In the genomic region with DNA sequence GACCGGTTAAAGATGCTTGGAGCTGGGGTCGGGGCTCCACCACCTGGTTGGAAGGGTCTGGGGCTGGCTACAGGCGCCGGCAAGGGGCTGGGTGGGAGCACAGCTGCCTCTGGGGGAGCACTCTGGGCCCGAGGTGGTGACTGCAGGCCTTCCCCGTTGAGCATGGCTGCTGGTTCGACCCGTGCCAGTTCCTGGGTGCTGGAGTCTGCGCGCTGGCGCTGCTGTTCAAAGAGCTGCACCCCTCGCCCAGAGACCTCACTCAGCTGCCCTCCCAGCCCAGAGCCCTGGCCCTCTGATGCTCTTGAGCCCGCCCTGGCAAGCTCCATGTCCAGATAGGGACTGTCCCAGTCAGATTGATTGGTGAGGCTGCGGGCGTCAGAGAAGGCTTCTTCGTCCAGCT, we compare ENCODE assay signal across 10 cellular contexts. TPM values are rescaled to one million over a fixed set of nuclear protein-coding genes. Genes with fewer than 3 reads are reported as not detected.
DNase-seq lines count a peak whose midpoint lies in the region; ATAC-seq and TF ChIP-seq lines count a peak whose summit lies in the region.
"Had no signal": no experiment of that assay in that cellular context is flagged by ENCODE, and none has a peak within 500 bp of the region (broad histone marks: within the 10 kb centered on the region; RNA-seq: fewer than 3 reads in every experiment).

No MANE protein-coding gene starts in this region.

- H3K4me3 ChIP-seq in AG10803 (ENCODE audit: low read length) (peak overlapping the region; percentile 60), osteoblast (ENCODE audit: insufficient read depth, low read length) (peak overlapping the region; percentile 81)

- peak overlapping the region; percentile 86 for H3K4me2 ChIP-seq in osteoblast (ENCODE audit: insufficient read depth, low read length)

- intact Hi-C loops in head of caudate nucleus (cut with DNase I): no loop called here

- H4K20me1 ChIP-seq in osteoblast (ENCODE audit: insufficient read depth, low read length): no peaks in the 10 kb centered on the region

- no peak for ATAC-seq in HG03457 (IDR thresholded peaks at IDR 0.05; ENCODE audit: unreplicated experiment)
- no peak for ATAC-seq in HG03045 (IDR thresholded peaks at IDR 0.05; ENCODE audit: unreplicated experiment)

- no peaks in the 10 kb centered on the region for H3K36me3 ChIP-seq in osteoblast (ENCODE audit: insufficient read depth, low read length)

- no peaks in the 10 kb centered on the region for H3K27me3 ChIP-seq in osteoblast (ENCODE audit: insufficient read depth, low read length)

- H3K79me2 ChIP-seq in osteoblast (ENCODE audit: insufficient read depth, low read length): no peaks in the 10 kb centered on the region

- peaks cover 35% of the 10 kb centered on the region for H3K4me1 ChIP-seq in osteoblast (ENCODE audit: insufficient read depth, low read length)

- no peaks in the 10 kb centered on the region for H3K9me3 ChIP-seq in osteoblast (ENCODE audit: low read depth, low read length)

- TF ChIP-seq CTCF in AG10803 (conservative IDR thresholded peaks at IDR 0.05; ENCODE audit: low read length) (no peak), VCaP (conservative IDR thresholded peaks at IDR 0.05) (no peak), osteoblast (IDR thresholded peaks at IDR 0.05; ENCODE audit: extremely low read depth, low read depth, low read length) (no peak)

- H3K27ac ChIP-seq in VCaP: peak overlapping the region; percentile 61; the same call in 1 of the 2 replicates
- peak overlapping the region; percentile 48 for H3K27ac ChIP-seq in osteoblast (ENCODE audit: low read depth, low read length)

- no peak for DNase-seq in AG10803 (ENCODE audit: low read depth)
- peak in 41 of 42 donors; percentile 20 to 75 (median 57) for DNase-seq in head of caudate nucleus
- no peak for DNase-seq in osteoblast (ENCODE audit: insufficient read length, low spot score, missing footprints)
- DNase-seq in HuH-7.5 (ENCODE audit: low spot score): no peak
- DNase-seq in NAMALWA (ENCODE audit: low spot score): no peak
- DNase-seq: activated CD4-positive, alpha-beta T cell treated with anti-CD3 and anti-CD28 coated beads for 1 hour; DMS79 treated with DMSO at 0.1 percent for 48 hours had no signal

- H2AFZ ChIP-seq in osteoblast (ENCODE audit: low read length): peak overlapping the region; percentile 95

RNA-seq across cellular contexts. Expression of a gene that starts 7.0 kb away (rescaled TPM):
- not detected in 2 replicates for total RNA-seq in osteoblast

RNA-seq across cellular contexts. Expression of a gene that starts 7.6 kb away (rescaled TPM):
- total RNA-seq in osteoblast: under 0.01 TPM in 1 of 2 replicates, not detected in the other

RNA-seq across cellular contexts. Expression of a gene that starts 49.7 kb away (rescaled TPM):
- total RNA-seq in osteoblast: 3.5 and 4.0 TPM in 2 replicates

RNA-seq across cellular contexts. Expression of a gene that starts 57.1 kb away (rescaled TPM):
- 23.0 and 25.0 TPM in 2 replicates for total RNA-seq in osteoblast

Comparison
In these comparisons a context has a peak if more than half of its experiments do, and no peak if none do; other contexts are left out.
1. DNase-seq: peak in head of caudate nucleus (41 of 42); none in AG10803 (single experiment), osteoblast (single experiment), HuH-7.5 (single experiment) and NAMALWA (single experiment).